ENCODE assay signal across 18 cellular contexts in the genomic region with DNA sequence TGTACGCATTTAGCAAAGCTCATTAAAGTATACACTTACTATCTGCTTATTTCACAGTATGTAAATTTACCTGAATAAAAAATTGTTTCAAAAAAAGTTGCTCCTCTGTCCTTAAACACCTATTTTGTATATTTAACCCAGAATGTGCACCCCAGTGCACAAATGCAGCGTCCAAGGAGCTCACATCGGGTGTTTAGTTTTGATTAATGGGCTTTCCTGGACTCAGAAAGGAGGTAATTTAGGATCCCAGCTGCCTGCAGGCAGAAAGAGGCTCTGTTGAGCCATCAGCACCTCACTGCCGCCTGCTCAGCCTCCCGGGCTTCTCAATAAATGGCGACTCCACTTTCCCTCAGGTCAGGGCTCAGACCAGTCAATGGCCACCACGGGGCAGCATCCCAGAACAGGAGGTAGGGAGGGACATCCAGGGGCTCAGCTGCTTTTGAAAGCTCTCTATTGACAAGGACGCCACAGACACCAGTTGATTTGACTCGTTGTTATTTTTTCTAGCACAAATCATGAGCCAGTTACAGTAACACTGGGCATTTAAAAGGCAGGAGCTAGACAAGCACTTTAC.
DNase-seq lines count a peak whose midpoint lies in the region; TF ChIP-seq lines count a peak whose summit lies in the region.
"Had no signal": no experiment of that assay in that cellular context is flagged by ENCODE, and none has a peak within 500 bp of the region (broad histone marks: within the 10 kb centered on the region; RNA-seq: fewer than 3 reads in every experiment).

No MANE protein-coding gene starts in this region.

- peak overlapping the region; percentile 38 for H3K4me3 ChIP-seq in OCI-LY1 (ENCODE audit: low read depth, low read length, poor library complexity, severe bottlenecking)
- H3K4me3 ChIP-seq in left ventricle myocardium inferior = no peak overlapping the region
- H3K4me3 ChIP-seq in neutrophil (ENCODE audit: low read depth in 1 of 2, low read length in 1 of 2) = no peak overlapping the region
- no peak overlapping the region for H3K4me3 ChIP-seq in lower leg skin (ENCODE audit: low read depth, poor library complexity, severe bottlenecking)
- H3K4me3 ChIP-seq: HAP-1, Peyer's patch had no signal

- peak overlapping the region; percentile 92 for H3K27ac ChIP-seq in OCI-LY1 (ENCODE audit: low read depth, low read length, poor library complexity, severe bottlenecking)
- H3K27ac ChIP-seq in left ventricle myocardium inferior (replicated peaks) = peak overlapping the region; percentile 74
- peak overlapping the region; percentile 70 for H3K27ac ChIP-seq in neutrophil
- H3K27ac ChIP-seq: 22Rv1, C4-2B had no signal

- H3K9ac ChIP-seq in OCI-LY1 (ENCODE audit: low read length) = peak overlapping the region; percentile 35; the same call in 1 of the 2 replicates

- H3K36me3 ChIP-seq in OCI-LY1 (ENCODE audit: insufficient read depth, low read length) (no peaks in the 10 kb centered on the region), left ventricle myocardium inferior (no peaks in the 10 kb centered on the region), neutrophil (no peaks in the 10 kb centered on the region)
- H3K36me3 ChIP-seq: HAP-1, Peyer's patch had no signal

- H4K20me1 ChIP-seq in OCI-LY1 (ENCODE audit: insufficient read depth, low read length) = no peaks in the 10 kb centered on the region

- intact Hi-C loops in left ventricle myocardium inferior (cut with micrococcal nuclease) (no loop called here), lower leg skin (cut with DNase I; ENCODE audit: low total_unique reads) (no loop called here)

- no peaks in the 10 kb centered on the region for H3K79me2 ChIP-seq in OCI-LY1 (ENCODE audit: insufficient read depth, low read length)

- H3F3A ChIP-seq in OCI-LY1 (ENCODE audit: insufficient read depth, low read length) = no peaks in the 10 kb centered on the region

- H3K4me1 ChIP-seq in OCI-LY1 (ENCODE audit: insufficient read depth, low read length, severe bottlenecking) (peaks cover 60% of the 10 kb centered on the region), left ventricle myocardium inferior (peaks cover 87% of the 10 kb centered on the region), neutrophil (ENCODE audit: control insufficient read depth in 1 of 2, insufficient read depth in 1 of 2, low read depth in 1 of 2, low read length in 1 of 2) (peaks cover 49 to 60% of the 10 kb centered on the region in 2 experiments)

- WGBS in lower leg skin, 2 donors = 56 to 61% methylated on average over 9 of the region's 9 CpGs

- no peaks in the 10 kb centered on the region for H3K9me2 ChIP-seq in OCI-LY1 (ENCODE audit: low read depth, low read length)

- no peaks in the 10 kb centered on the region for H3K27me3 ChIP-seq in OCI-LY1 (ENCODE audit: insufficient read depth, low read length)
- H3K27me3 ChIP-seq in left ventricle myocardium inferior (ENCODE audit: low read depth) = no peaks in the 10 kb centered on the region
- no peaks in the 10 kb centered on the region for H3K27me3 ChIP-seq in neutrophil
- H3K27me3 ChIP-seq: Peyer's patch had no signal

- TF ChIP-seq CTCF in OCI-LY1 (IDR thresholded peaks at IDR 0.05; ENCODE audit: low read length) (no peak), left ventricle myocardium inferior (IDR thresholded peaks at IDR 0.05; ENCODE audit: borderline replicate concordance) (no peak), neutrophil (IDR thresholded peaks at IDR 0.05) (no peak), lower leg skin (IDR thresholded peaks at IDR 0.05) (no peak)

- no peak overlapping the region for H2AFZ ChIP-seq in OCI-LY1 (ENCODE audit: low read length)

- DNase-seq in NCI-H1417 (lab: John Stamatoyannopoulos, UW) (peak in 2 of 3 experiments; percentile 22 to 62), NCI-H1417 treated with DMSO at 0.1 percent for 48 hours (lab: John Stamatoyannopoulos, UW) (no peak), left ventricle myocardium inferior (no peak), NCI-H524 treated with DMSO at 0.1 percent for 48 hours (lab: John Stamatoyannopoulos, UW) (no peak), NCI-H2029 treated with DMSO at 0.1 percent for 48 hours (lab: John Stamatoyannopoulos, UW) (no peak), lower leg skin (ENCODE audit: low spot score in 2 of 2) (no peak)
- DNase-seq: activated CD4-positive, CD25-positive, alpha-beta regulatory T cell treated with anti-CD3 and anti-CD28 coated beads, Interleukin-2, amount 50 U/mL, for 72 hours; activated CD8-positive, alpha-beta memory T cell treated with anti-CD3 and anti-CD28 coated beads, Interleukin-2, amount 50 U/mL, for 4 hours; activated naive CD4-positive, alpha-beta T cell treated with Interleukin-2 at 50 U/mL for 16 hours; DMS53; NCI-H1105 treated with DMSO at 0.1 percent for 48 hours; Peyer's patch; stimulated activated CD4-positive, alpha-beta T cell treated with anti-CD3 and anti-CD28 coated beads, Interleukin-12 subunit alpha, Interleukin-12 subunit beta, amount 100 ng/mL, for 4 hours had no signal

- H3K4me2 ChIP-seq in OCI-LY1 (ENCODE audit: low read length) = peak overlapping the region; percentile 64

- H3K9me3 ChIP-seq in OCI-LY1 (ENCODE audit: low read length) (no peaks in the 10 kb centered on the region), left ventricle myocardium inferior (replicated peaks) (no peaks in the 10 kb centered on the region), neutrophil (no peaks in the 10 kb centered on the region)
- H3K9me3 ChIP-seq: HAP-1, Peyer's patch had no signal

- no peak for TF ChIP-seq POLR2A in lower leg skin (IDR thresholded peaks at IDR 0.05)

Comparison
In these comparisons a context has a peak if more than half of its experiments do, and no peak if none do; other contexts are left out.
1. DNase-seq: peak in NCI-H1417 (2 of 3); none in NCI-H1417 treated with DMSO at 0.1 percent for 48 hours (single experiment), left ventricle myocardium inferior (single experiment), NCI-H524 treated with DMSO at 0.1 percent for 48 hours (single experiment), NCI-H2029 treated with DMSO at 0.1 percent for 48 hours (single experiment) and lower leg skin (0 of 2).
2. Peak in every context shown above with its lines, with median percentiles within 50 percentile points of each other: H3K27ac ChIP-seq.